In genomic region chr17:3827124-3827773, GRCh38 we compare ENCODE assay signal across 8 cellular contexts. TPM values are rescaled to one million over a fixed set of nuclear protein-coding genes. Genes with fewer than 3 reads are reported as not detected.
A peak's percentile ranks its signal among the peaks of the same experiment; 100 is the strongest.
DNase-seq lines count a peak whose midpoint lies in the region; ATAC-seq and TF ChIP-seq lines count a peak whose summit lies in the region.

No MANE protein-coding gene starts in this region.

- H3K27me3 ChIP-seq in Karpas-422 (ENCODE audit: low read length) = no peaks in the 10 kb centered on the region

- ATAC-seq in activated B cell treated with CpG ODN at 0.5 μM for 24 hours (ENCODE audit: low read depth) (peak; percentile 68), GM19035 (IDR thresholded peaks at IDR 0.05; ENCODE audit: unreplicated experiment) (no peak)
- ATAC-seq in central memory CD8-positive, alpha-beta T cell (replicated peaks; ENCODE audit: extremely low read depth, poor library complexity, severe bottlenecking) = no peak

- no peak overlapping the region for H3K4me2 ChIP-seq in Karpas-422 (ENCODE audit: low read depth, low read length, poor library complexity, severe bottlenecking)

- H3K4me1 Mint-ChIP-seq in activated B cell treated with CpG ODN at 0.5 μM for 24 hours = peaks cover 1% of the 10 kb centered on the region
- H3K4me1 Mint-ChIP-seq in central memory CD8-positive, alpha-beta T cell = peaks cover 6% of the 10 kb centered on the region

- intact Hi-C loops in activated B cell treated with CpG ODN at 0.5 μM for 24 hours (cut with micrococcal nuclease) = loop anchor here (1.0 to 5.0 kb wide), 5 partner anchors 62 to 780 kb away; no protein-coding TSS in a partner anchor

- no peak overlapping the region for H2AFZ ChIP-seq in Karpas-422 (ENCODE audit: low read length)

- no peak for TF ChIP-seq CTCF in activated B cell treated with CpG ODN at 0.5 μM for 24 hours (IDR thresholded peaks at IDR 0.05)

- H3K9me3 Mint-ChIP-seq in activated B cell treated with CpG ODN at 0.5 μM for 24 hours = no peaks in the 10 kb centered on the region
- no peaks in the 10 kb centered on the region for H3K9me3 Mint-ChIP-seq in central memory CD8-positive, alpha-beta T cell

- H3K36me3 ChIP-seq in Karpas-422 (ENCODE audit: insufficient read depth, low read length) = peaks cover 18% of the 10 kb centered on the region; the same call in 1 of the 2 replicates

- no peaks in the 10 kb centered on the region for H4K20me1 ChIP-seq in Karpas-422 (ENCODE audit: insufficient read depth, low read depth, low read length)

- H3K4me1 ChIP-seq in Karpas-422 (ENCODE audit: low read length) = no peaks in the 10 kb centered on the region

- H3K27me3 Mint-ChIP-seq in activated B cell treated with CpG ODN at 0.5 μM for 24 hours = no peaks in the 10 kb centered on the region
- no peaks in the 10 kb centered on the region for H3K27me3 Mint-ChIP-seq in central memory CD8-positive, alpha-beta T cell

- DNase-seq in EH (ENCODE audit: low read depth) (peak; percentile 74), Karpas-422 (peak; percentile 80), activated B cell treated with CpG ODN at 0.5 μM for 24 hours (no peak), medulla oblongata (ENCODE audit: extremely low spot score) (peak; percentile 87), NCI-H128 (lab: John Stamatoyannopoulos, UW; ENCODE audit: unreplicated experiment) (no peak)
- DNase-seq in central memory CD8-positive, alpha-beta T cell (ENCODE audit: low spot score in 2 of 2) = peak; percentile 61 to 72
- peak; percentile 29 for DNase-seq in stimulated activated CD8-positive, alpha-beta memory T cell treated with anti-CD3 and anti-CD28 coated beads, Interleukin-15, amount 100 ng/mL, for 24 hours (ENCODE audit: low read depth)

- no peak overlapping the region for H3K4me3 ChIP-seq in Karpas-422 (ENCODE audit: low read length)

- H3K79me2 ChIP-seq in Karpas-422 (ENCODE audit: low read length) = no peaks in the 10 kb centered on the region

- no peaks in the 10 kb centered on the region for H3K9me2 ChIP-seq in Karpas-422 (replicated peaks; ENCODE audit: insufficient read depth, low read length)

- POLR2A ChIA-PET in activated B cell treated with CpG ODN at 0.5 μM for 24 hours (lab: Charles Lee) = interaction anchor here (0.5 to 5.1 kb wide), 4 partner anchors 28 to 225 kb away, joined by 3 to 33 read pairs (median 4); no protein-coding TSS in a partner anchor

- peaks cover 70% of the 10 kb centered on the region for H3K36me3 Mint-ChIP-seq in activated B cell treated with CpG ODN at 0.5 μM for 24 hours (ENCODE audit: low read depth)
- H3K36me3 Mint-ChIP-seq in central memory CD8-positive, alpha-beta T cell (ENCODE audit: insufficient read depth) = peaks cover 56% of the 10 kb centered on the region

- H3K4me3 Mint-ChIP-seq in activated B cell treated with CpG ODN at 0.5 μM for 24 hours = no peak overlapping the region
- H3K4me3 Mint-ChIP-seq in central memory CD8-positive, alpha-beta T cell = no peak overlapping the region

- no peak overlapping the region for H3K9ac ChIP-seq in Karpas-422 (ENCODE audit: low read length)

- no peaks in the 10 kb centered on the region for H3K9me3 ChIP-seq in Karpas-422 (ENCODE audit: low read length)

- no peak overlapping the region for H3K27ac ChIP-seq in Karpas-422 (ENCODE audit: low read length)

- CTCF ChIA-PET in activated B cell treated with CpG ODN at 0.5 μM for 24 hours (lab: Charles Lee) = interaction anchor here (0.6 to 5.3 kb wide), 25 partner anchors 10 to 779 kb away, joined by 3 to 245 read pairs (median 5); partner anchors contain the start of genes ITGAE and NCBP3

- H3K27ac Mint-ChIP-seq in activated B cell treated with CpG ODN at 0.5 μM for 24 hours = no peak overlapping the region
- peak overlapping the region; percentile 47 for H3K27ac Mint-ChIP-seq in central memory CD8-positive, alpha-beta T cell (ENCODE audit: low read depth)

RNA-seq across cellular contexts. Expression of gene NCBP3, which starts 18.8 kb away (rescaled TPM):
- 10.1 and 17.0 TPM in 2 replicates for total RNA-seq in Karpas-422 (2014; rRNA removed; shearing (Covaris generic); ENCODE audit: low replicate concordance)
- 49.5 TPM in 2 replicates for total RNA-seq in activated B cell treated with CpG ODN at 0.5 μM for 24 hours

RNA-seq across cellular contexts. Expression of gene ITGAE, which starts 26.3 kb away (rescaled TPM):
- total RNA-seq in Karpas-422 (2014; rRNA removed; shearing (Covaris generic); ENCODE audit: low replicate concordance) = 20.6 and 51.3 TPM in 2 replicates
- 42.9 and 45.3 TPM in 2 replicates for total RNA-seq in activated B cell treated with CpG ODN at 0.5 μM for 24 hours

Comparison
In these comparisons a context has a peak if more than half of its experiments do, and no peak if none do; other contexts are left out.
1. DNase-seq: peak in EH (single experiment), Karpas-422 (single experiment), central memory CD8-positive, alpha-beta T cell (2 of 2), medulla oblongata (single experiment) and stimulated activated CD8-positive, alpha-beta memory T cell treated with anti-CD3 and anti-CD28 coated beads, Interleukin-15, amount 100 ng/mL, for 24 hours (single experiment); none in activated B cell treated with CpG ODN at 0.5 μM for 24 hours (single experiment) and NCI-H128 (single experiment).